ENCODE assay signal across 18 cellular contexts in the genomic region with DNA sequence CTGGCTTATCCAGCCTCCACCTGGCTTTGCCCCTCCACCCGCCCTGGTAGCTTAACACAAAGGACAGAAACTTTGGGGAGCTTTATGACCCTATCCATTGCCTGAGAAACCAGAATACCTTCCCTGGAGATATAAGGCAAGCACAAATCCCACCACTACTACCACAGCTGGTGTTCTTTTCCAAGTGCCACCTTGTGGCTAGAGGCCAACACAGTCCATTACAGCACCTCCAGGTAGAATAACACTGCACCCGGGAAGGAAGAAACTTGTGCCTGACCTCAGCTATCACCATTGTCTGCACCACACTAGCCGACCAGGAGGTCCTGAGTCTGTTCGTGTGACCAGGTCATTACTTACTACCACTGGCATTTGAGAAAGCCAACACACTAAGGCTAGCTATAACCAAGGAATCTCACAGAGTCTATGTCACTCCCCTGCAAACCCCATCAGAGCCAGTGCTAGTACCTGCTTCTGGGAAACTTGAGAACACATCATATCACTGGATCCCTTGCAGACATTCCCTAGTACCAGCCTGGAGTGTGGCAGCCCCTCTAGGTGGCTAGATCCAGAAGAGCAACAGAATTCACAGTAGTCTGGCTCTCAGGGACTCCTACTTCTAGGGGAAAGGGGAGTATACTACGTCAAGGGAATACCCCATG.
DNase-seq lines count a peak whose midpoint lies in the region; ATAC-seq and TF ChIP-seq lines count a peak whose summit lies in the region.
"Had no signal": no experiment of that assay in that cellular context is flagged by ENCODE, and none has a peak within 500 bp of the region (broad histone marks: within the 10 kb centered on the region; RNA-seq: fewer than 3 reads in every experiment).

No MANE protein-coding gene starts in this region.

- dilution Hi-C loops in mammary epithelial cell (cut with HindIII; ENCODE audit: low sequenced_read_pairs) = no loop called here

- in situ Hi-C loops in mammary epithelial cell (cut with MboI; ENCODE audit: low sequenced_read_pairs in 2 of 2) = no loop called here

- intact Hi-C loops in mammary epithelial cell (cut with micrococcal nuclease) = no loop called here
- intact Hi-C loops in mucosa of descending colon (cut with DNase I, micrococcal nuclease) = no loop called here

- TF ChIP-seq CTCF in Loucy (conservative IDR thresholded peaks at IDR 0.05; ENCODE audit: low read length) (peak; percentile 53), mammary epithelial cell (conservative IDR thresholded peaks at IDR 0.05 in 1 of 2, IDR thresholded peaks at IDR 0.05 in 1 of 2; ENCODE audit: extremely low read depth in 1 of 2, insufficient read depth in 1 of 2, low read depth in 1 of 2, low read length in 2 of 2) (peak; percentile 6 to 11), mucosa of descending colon (IDR thresholded peaks at IDR 0.05) (no peak)

- WGBS in mammary epithelial cell (ENCODE audit: low coverage, missing lambda C conversion rate) = 53% methylated on average over 3 of the region's 5 CpGs

- H3F3A ChIP-seq in Loucy (ENCODE audit: low read depth) = no peaks in the 10 kb centered on the region

- no peaks in the 10 kb centered on the region for H3K9me2 ChIP-seq in Loucy (replicated peaks; ENCODE audit: low read depth, low read length)

- ATAC-seq in mucosa of descending colon (peak; percentile 28), HG03025 (IDR thresholded peaks at IDR 0.05; ENCODE audit: low FRiP score, unreplicated experiment) (no peak)
- ATAC-seq: left lung had no signal

- H3K9me3 ChIP-seq in Loucy (ENCODE audit: insufficient read depth, low read depth, low read length) (no peaks in the 10 kb centered on the region), mammary epithelial cell (replicated peaks; ENCODE audit: insufficient read depth, low read length) (no peaks in the 10 kb centered on the region), mucosa of descending colon (no peaks in the 10 kb centered on the region)
- H3K9me3 ChIP-seq: esophagus squamous epithelium, left lung, prostate gland had no signal

- DNase-seq in DMS 273 (lab: John Stamatoyannopoulos, UW; ENCODE audit: unreplicated experiment) (peak; percentile 10), DMS 273 treated with DMSO at 0.1 percent for 48 hours (lab: John Stamatoyannopoulos, UW) (no peak), mammary epithelial cell (no peak), mucosa of descending colon (no peak), NCI-H187 (lab: John Stamatoyannopoulos, UW) (no peak)
- DNase-seq in activated T-cell treated with anti-CD3 and anti-CD28 coated beads, Interleukin-2, amount 50 U/mL, for 48 hours = no peak
- DNase-seq: activated effector memory CD4-positive, alpha-beta T cell treated with anti-CD3 and anti-CD28 coated beads, Interleukin-2, amount 50 U/mL, for 16 hours; anterior cingulate cortex; CD4-positive, alpha-beta memory T cell; esophagus squamous epithelium; left lung; naive B cell; NCI-H1092 treated with DMSO at 0.1 percent for 48 hours; substantia nigra had no signal

- no TSS peak for BruUV-seq in mammary epithelial cell (replicated peaks; lab: Mats Ljungman, UMichigan)

- H4K20me1 ChIP-seq in Loucy (ENCODE audit: insufficient read depth, low read length, poor library complexity, severe bottlenecking) = no peaks in the 10 kb centered on the region
- H4K20me1 ChIP-seq in mammary epithelial cell (ENCODE audit: insufficient read depth, low read length) = no peaks in the 10 kb centered on the region

- H2AFZ ChIP-seq in Loucy (ENCODE audit: low read length) (no peak overlapping the region), mammary epithelial cell (ENCODE audit: low read depth, low read length) (no peak overlapping the region)

- H3K4me1 ChIP-seq in Loucy (ENCODE audit: insufficient read depth, low read length, poor library complexity, severe bottlenecking) (no peaks in the 10 kb centered on the region), mammary epithelial cell (ENCODE audit: insufficient read depth, low read length) (no peaks in the 10 kb centered on the region), mucosa of descending colon (ENCODE audit: low read depth) (no peaks in the 10 kb centered on the region)
- H3K4me1 ChIP-seq: esophagus squamous epithelium, left lung, prostate gland had no signal

- no peak overlapping the region for H3K27ac ChIP-seq in mammary epithelial cell (ENCODE audit: insufficient read depth, low read depth, low read length)
- H3K27ac ChIP-seq: 22Rv1, esophagus squamous epithelium, left lung, prostate gland had no signal

- H3K9ac ChIP-seq in Loucy (ENCODE audit: low read depth, low read length, poor library complexity, severe bottlenecking) = no peak overlapping the region
- H3K9ac ChIP-seq in mammary epithelial cell (ENCODE audit: insufficient read depth, low read length) = no peak overlapping the region

- no peak overlapping the region for H3K4me3 ChIP-seq in Loucy (ENCODE audit: low read length, poor library complexity, severe bottlenecking)
- no peak overlapping the region for H3K4me3 ChIP-seq in mammary epithelial cell (replicated peaks in 1 of 3; ENCODE audit: insufficient read depth in 1 of 3, low read depth in 2 of 3, low read length in 3 of 3)
- H3K4me3 ChIP-seq in mucosa of descending colon = no peak overlapping the region
- H3K4me3 ChIP-seq: esophagus squamous epithelium, left lung, prostate gland had no signal

- H3K27me3 ChIP-seq in Loucy (ENCODE audit: insufficient read depth, low read length, poor library complexity, severe bottlenecking) (no peaks in the 10 kb centered on the region), mammary epithelial cell (ENCODE audit: insufficient read depth, low read length) (no peaks in the 10 kb centered on the region)
- H3K27me3 ChIP-seq: esophagus squamous epithelium, left lung had no signal

- H3K79me2 ChIP-seq in Loucy (ENCODE audit: insufficient read depth, low read length) (no peaks in the 10 kb centered on the region), mammary epithelial cell (ENCODE audit: insufficient read depth, low read length) (no peaks in the 10 kb centered on the region)

- H3K4me2 ChIP-seq in Loucy (ENCODE audit: low read depth, low read length, poor library complexity, severe bottlenecking) = no peak overlapping the region
- no peak overlapping the region for H3K4me2 ChIP-seq in mammary epithelial cell (ENCODE audit: insufficient read depth, low read depth, low read length)

- H3K36me3 ChIP-seq in Loucy (ENCODE audit: insufficient read depth, low read length) = no peaks in the 10 kb centered on the region
- no peaks in the 10 kb centered on the region for H3K36me3 ChIP-seq in mammary epithelial cell (ENCODE audit: insufficient read depth, low read length)
- H3K36me3 ChIP-seq in mucosa of descending colon (ENCODE audit: low read depth) = no peaks in the 10 kb centered on the region
- H3K36me3 ChIP-seq: esophagus squamous epithelium, left lung, prostate gland had no signal

- CTCF ChIA-PET in mammary epithelial cell (lab: Charles Lee; ENCODE audit: low non-redundant PET) = interaction anchor here (0.6 kb wide), 1 partner anchor 74 kb away, joined by 12 read pairs; the partner anchor contains the start of gene RUSC2
